8 cellular contexts compared by ENCODE assay signal in genomic region chr22:24230911-24231656, GRCh38. TPM values are rescaled to one million over a fixed set of nuclear protein-coding genes. Genes with fewer than 3 reads are reported as not detected.
DNase-seq lines count a peak whose midpoint lies in the region; ATAC-seq and TF ChIP-seq lines count a peak whose summit lies in the region.

No MANE protein-coding gene starts in this region.

- H3K27ac ChIP-seq in esophagus muscularis mucosa (replicated peaks in 1 of 4) = no peak overlapping the region

- H3K9me3 ChIP-seq in Loucy (ENCODE audit: insufficient read depth, low read depth, low read length) (no peaks in the 10 kb centered on the region), esophagus muscularis mucosa (no peaks in the 10 kb centered on the region)

- H3K36me3 ChIP-seq in Loucy (ENCODE audit: insufficient read depth, low read length) (no peaks in the 10 kb centered on the region), esophagus muscularis mucosa (peaks cover 0 to 80% (median 7%) of the 10 kb centered on the region in 4 donors)

- TF ChIP-seq POLR2A in esophagus muscularis mucosa (IDR thresholded peaks at IDR 0.05; ENCODE audit: low read depth) = no peak

- ATAC-seq in GM19328 (IDR thresholded peaks at IDR 0.05; ENCODE audit: unreplicated experiment) (no peak), GM19035 (IDR thresholded peaks at IDR 0.05; ENCODE audit: unreplicated experiment) (no peak)

- intact Hi-C loops in CD14-positive monocyte (cut with micrococcal nuclease) (loop anchor here (2.0 to 5.0 kb wide), 2 partner anchors 40 to 44 kb away; no protein-coding TSS in a partner anchor), esophagus muscularis mucosa (cut with DNase I) (loop anchor here (10.0 kb wide), 1 partner anchor 126 kb away; no protein-coding TSS in a partner anchor)

- H3K9me2 ChIP-seq in Loucy (replicated peaks; ENCODE audit: low read depth, low read length) = no peaks in the 10 kb centered on the region

- H3K4me3 ChIP-seq in Loucy (ENCODE audit: low read length, poor library complexity, severe bottlenecking) = no peak overlapping the region
- no peak overlapping the region for H3K4me3 ChIP-seq in esophagus muscularis mucosa

- H3K27me3 Mint-ChIP-seq in CD14-positive monocyte (ENCODE audit: low read depth in 3 of 3) = peaks cover 0 to 2% (median 1%) of the 10 kb centered on the region in 3 donors

- H3F3A ChIP-seq in Loucy (ENCODE audit: low read depth) = no peaks in the 10 kb centered on the region

- H3K4me2 ChIP-seq in Loucy (ENCODE audit: low read depth, low read length, poor library complexity, severe bottlenecking) = no peak overlapping the region

- 52% methylated on average over 12 of the region's 18 CpGs for WGBS in esophagus muscularis mucosa

- TF ChIP-seq EP300 in esophagus muscularis mucosa (IDR thresholded peaks at IDR 0.05) = no peak

- peaks cover 0 to 7% (median 0%) of the 10 kb centered on the region in 7 donors for H3K9me3 Mint-ChIP-seq in CD14-positive monocyte

- no peaks in the 10 kb centered on the region for H3K4me1 Mint-ChIP-seq in CD14-positive monocyte

- peak overlapping the region in 1 of 7 donors; percentile 37 for H3K27ac Mint-ChIP-seq in CD14-positive monocyte

- no peaks in the 10 kb centered on the region for H3K27me3 ChIP-seq in Loucy (ENCODE audit: insufficient read depth, low read length, poor library complexity, severe bottlenecking)
- H3K27me3 ChIP-seq in esophagus muscularis mucosa = no peaks in the 10 kb centered on the region

- H3K4me3 Mint-ChIP-seq in CD14-positive monocyte = no peak overlapping the region

- no peak overlapping the region for H3K9ac ChIP-seq in Loucy (ENCODE audit: low read depth, low read length, poor library complexity, severe bottlenecking)

- no peak overlapping the region for H2AFZ ChIP-seq in Loucy (ENCODE audit: low read length)

- TF ChIP-seq CTCF in CD14-positive monocyte (IDR thresholded peaks at IDR 0.05) (peak; percentile 84), Loucy (conservative IDR thresholded peaks at IDR 0.05; ENCODE audit: low read length) (peak; percentile 49), esophagus muscularis mucosa (IDR thresholded peaks at IDR 0.05) (peak; percentile 8 to 33 (median 22))

- DNase-seq in CD14-positive monocyte (ENCODE audit: low spot score) = peak; percentile 60
- DNase-seq in activated CD8-positive, alpha-beta memory T cell treated with anti-CD3 and anti-CD28 coated beads for 1 hour (ENCODE audit: extremely low read depth in 1 of 2, low read depth in 1 of 2) = peak; percentile 19 to 57
- DNase-seq in esophagus muscularis mucosa (ENCODE audit: extremely low spot score) = no peak
- DNase-seq in stimulated activated CD4-positive, alpha-beta T cell treated with anti-CD3 and anti-CD28 coated beads, Interleukin-12 subunit alpha, Interleukin-12 subunit beta, amount 100 ng/mL, for 48 hours (ENCODE audit: low read depth in 2 of 3, low spot score in 1 of 3) = peak; percentile 35 to 66 (median 57)
- DNase-seq in NCI-H187 (lab: John Stamatoyannopoulos, UW) = no peak

- H3K79me2 ChIP-seq in Loucy (ENCODE audit: insufficient read depth, low read length) = no peaks in the 10 kb centered on the region

- no peaks in the 10 kb centered on the region for H3K36me3 Mint-ChIP-seq in CD14-positive monocyte

- H4K20me1 ChIP-seq in Loucy (ENCODE audit: insufficient read depth, low read length, poor library complexity, severe bottlenecking) = no peaks in the 10 kb centered on the region

- H3K4me1 ChIP-seq in Loucy (ENCODE audit: insufficient read depth, low read length, poor library complexity, severe bottlenecking) (no peaks in the 10 kb centered on the region), esophagus muscularis mucosa (no peaks in the 10 kb centered on the region)

RNA-seq across cellular contexts. Expression of gene GGT5, which starts 13.8 kb away (rescaled TPM):
- under 1 TPM in 1 of 2 donors, not detected in 1; 0.26 TPM for polyA plus RNA-seq in CD14-positive monocyte
- 10 to 100 TPM; 15.4 to 59.2 (median 37.2) TPM for total RNA-seq in esophagus muscularis mucosa

RNA-seq across cellular contexts. Expression of gene SPECC1L, which starts 39.5 kb away (rescaled TPM):
- polyA plus RNA-seq in CD14-positive monocyte = 1 to 10 TPM; 2.5 to 4.9 TPM
- 100 to 1,000 TPM in 2 of 4 donors, 10 to 100 TPM in 2; 63.6 to 116 (median 90.1) TPM for total RNA-seq in esophagus muscularis mucosa

RNA-seq across cellular contexts. Expression of gene SUSD2, which starts 49.8 kb away (rescaled TPM):
- not detected for polyA plus RNA-seq in CD14-positive monocyte
- 1 to 10 TPM; 3.3 to 10.0 (median 4.2) TPM for total RNA-seq in esophagus muscularis mucosa

Comparison
In these comparisons a context has a peak if more than half of its experiments do, and no peak if none do; other contexts are left out.
1. DNase-seq: peak in CD14-positive monocyte (single experiment), activated CD8-positive, alpha-beta memory T cell treated with anti-CD3 and anti-CD28 coated beads for 1 hour (2 of 2) and stimulated activated CD4-positive, alpha-beta T cell treated with anti-CD3 and anti-CD28 coated beads, Interleukin-12 subunit alpha, Interleukin-12 subunit beta, amount 100 ng/mL, for 48 hours (3 of 3); none in esophagus muscularis mucosa (single experiment) and NCI-H187 (0 of 2).
2. CTCF ChIP-seq: peak in every context shown above with its lines; median percentile 84 in CD14-positive monocyte; 49 in Loucy; 22 in esophagus muscularis mucosa.